In the genomic region with DNA sequence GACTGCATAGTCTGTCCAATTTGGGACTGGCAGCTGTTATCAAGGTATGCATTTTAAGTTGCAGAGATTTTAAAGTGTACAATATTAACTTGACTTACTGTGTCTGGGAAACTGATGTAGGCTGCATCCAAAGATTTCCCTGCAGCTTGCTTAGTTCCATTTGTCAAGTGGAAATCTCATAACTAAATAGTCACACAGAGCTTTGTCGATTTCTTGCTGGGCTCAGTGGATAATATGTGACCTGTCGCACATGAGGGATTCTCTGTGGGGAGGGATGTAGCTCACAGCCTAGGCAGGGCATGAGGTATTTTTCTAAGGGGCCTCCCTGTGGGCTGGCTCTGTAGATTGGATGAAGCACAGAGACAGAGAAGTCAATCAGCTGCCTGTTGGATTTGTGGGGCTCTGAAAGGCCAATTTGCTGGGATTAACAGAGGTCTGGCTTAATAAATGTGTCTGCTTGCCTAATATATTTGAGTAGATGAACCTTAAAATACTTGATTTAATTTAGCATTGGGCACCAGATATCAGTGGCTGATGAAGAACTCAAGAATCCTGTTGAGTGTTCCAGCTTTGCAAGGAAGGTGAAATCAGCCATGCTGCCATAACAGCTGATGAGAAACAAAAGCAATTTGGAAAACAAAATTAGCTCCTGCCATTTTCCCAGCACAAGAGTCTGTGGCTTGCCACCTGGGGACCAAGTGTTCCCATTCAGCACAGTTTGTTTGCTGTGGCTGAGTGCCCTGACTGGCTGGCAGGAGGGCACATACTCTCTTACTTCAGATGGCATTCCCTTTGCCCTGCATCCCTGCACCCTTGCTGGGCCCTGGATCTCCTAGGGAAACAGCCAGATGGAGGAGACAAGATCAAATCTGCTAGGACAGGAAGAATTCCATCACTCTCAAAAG, we compare ENCODE assay signal across 25 cellular contexts.
A peak's percentile ranks its signal among the peaks of the same experiment; 100 is the strongest.
DNase-seq lines count a peak whose midpoint lies in the region; FAIRE-seq and TF ChIP-seq lines count a peak whose summit lies in the region.
"Had no signal": no experiment of that assay in that cellular context is flagged by ENCODE, and none has a peak within 500 bp of the region (broad histone marks: within the 10 kb centered on the region; RNA-seq: fewer than 3 reads in every experiment).

No MANE protein-coding gene starts in this region.

- H3K27ac Mint-ChIP-seq in neural progenitor cell = no peak overlapping the region
- H3K27ac Mint-ChIP-seq: activated B cell treated with CpG ODN at 0.5 μM for 24 hours; activated naive CD8-positive, alpha-beta T cell; activated T-helper 17 cell treated with anti-CD3 and anti-CD28 coated beads, Interleukin-2, amount 50 U/mL, for 72 hours; CD14-positive monocyte; natural killer cell treated with Interleukin-12 subunit alpha and Interleukin-12 subunit beta and Interleukin-15 and Interleukin-18, amount 100 ng/mL, for 72 hours had no signal

- H3K27ac ChIP-seq in neural progenitor cell = no peak overlapping the region
- H3K27ac ChIP-seq: ovary, sigmoid colon had no signal

- no peak overlapping the region for H3K9ac ChIP-seq in neural progenitor cell

- FAIRE-seq in D721Med (lab: Jason Lieb, UNC) = no peak
- FAIRE-seq: astrocyte, endothelial cell of umbilical vein had no signal

- H3F3A ChIP-seq in neural progenitor cell (ENCODE audit: low read depth) = no peaks in the 10 kb centered on the region

- no peaks in the 10 kb centered on the region for H4K20me1 ChIP-seq in neural progenitor cell (ENCODE audit: low read depth)

- peak; percentile 62 for DNase-seq in DMS79 (lab: John Stamatoyannopoulos, UW)
- peak; percentile 33 for DNase-seq in NCI-H345 (lab: John Stamatoyannopoulos, UW)
- peak; percentile 26 for DNase-seq in globus pallidus (ENCODE audit: low spot score)
- peak; percentile 17 for DNase-seq in neural progenitor cell (ENCODE audit: low spot score)
- no peak for DNase-seq in GM19238 (ENCODE audit: insufficient read length, low spot score)
- no peak for DNase-seq in D721Med (ENCODE audit: insufficient read length, low spot score)
- DNase-seq in NCI-H187 (lab: John Stamatoyannopoulos, UW) = no peak
- DNase-seq: activated B cell treated with CpG ODN at 0.5 μM for 24 hours; activated CD4-positive, alpha-beta T cell treated with anti-CD3 and anti-CD28 coated beads, Interleukin-2, amount 50 U/mL, for 48 hours; activated CD8-positive, alpha-beta memory T cell treated with anti-CD3 and anti-CD28 coated beads, Interleukin-2, amount 50 U/mL, for 48 hours; cerebellar nuclear complex; glutamatergic neuron; NCI-H2107; NCI-H510A treated with DMSO at 0.1 percent for 48 hours; ovary; sigmoid colon; stimulated activated CD4-positive, alpha-beta T cell treated with anti-CD3 and anti-CD28 coated beads, Interleukin-15, amount 100 ng/mL, for 24 hours; stimulated activated naive CD8-positive, alpha-beta T cell treated with anti-CD3 and anti-CD28 coated beads, Interleukin-15, Interleukin-2, amounts not matched to agents 100 U/mL and 50 U/mL, for 24 hours; T-helper 9 cell had no signal

- H3K79me2 ChIP-seq in neural progenitor cell (ENCODE audit: low read depth) = no peaks in the 10 kb centered on the region

- H3K4me1 ChIP-seq in neural progenitor cell = peaks cover 5% of the 10 kb centered on the region
- H3K4me1 ChIP-seq: sigmoid colon had no signal

- H3K27me3 Mint-ChIP-seq in neural progenitor cell (ENCODE audit: insufficient read depth, low read depth) = no peaks in the 10 kb centered on the region
- H3K27me3 Mint-ChIP-seq: activated naive CD8-positive, alpha-beta T cell; activated T-helper 17 cell treated with anti-CD3 and anti-CD28 coated beads, Interleukin-2, amount 50 U/mL, for 72 hours; natural killer cell treated with Interleukin-12 subunit alpha and Interleukin-12 subunit beta and Interleukin-15 and Interleukin-18, amount 100 ng/mL, for 72 hours had no signal

- H3K4me1 Mint-ChIP-seq in neural progenitor cell = peaks cover 27% of the 10 kb centered on the region
- H3K4me1 Mint-ChIP-seq: activated B cell treated with CpG ODN at 0.5 μM for 24 hours; activated T-helper 17 cell treated with anti-CD3 and anti-CD28 coated beads, Interleukin-2, amount 50 U/mL, for 72 hours; CD14-positive monocyte had no signal

- no peaks in the 10 kb centered on the region for H3K9me3 ChIP-seq in neural progenitor cell (ENCODE audit: low read depth)
- H3K9me3 ChIP-seq: ovary had no signal

- TF ChIP-seq CTCF in neural progenitor cell (IDR thresholded peaks at IDR 0.05) = no peak
- no peak for TF ChIP-seq CTCF in D721Med (IDR thresholded peaks at IDR 0.05; ENCODE audit: insufficient read depth, missing control alignments)

- H3K27me3 ChIP-seq in neural progenitor cell = no peaks in the 10 kb centered on the region
- H3K27me3 ChIP-seq: ovary, sigmoid colon had no signal

- H3K9me3 Mint-ChIP-seq in neural progenitor cell = peaks cover 9% of the 10 kb centered on the region

- no peaks in the 10 kb centered on the region for H3K36me3 ChIP-seq in neural progenitor cell
- H3K36me3 ChIP-seq: ovary, sigmoid colon had no signal

- H3K4me2 ChIP-seq in neural progenitor cell = no peak overlapping the region

- no peak overlapping the region for H3K4me3 Mint-ChIP-seq in neural progenitor cell
- H3K4me3 Mint-ChIP-seq: activated B cell treated with CpG ODN at 0.5 μM for 24 hours; activated naive CD8-positive, alpha-beta T cell; activated T-helper 17 cell treated with anti-CD3 and anti-CD28 coated beads, Interleukin-2, amount 50 U/mL, for 72 hours; CD14-positive monocyte; natural killer cell treated with Interleukin-12 subunit alpha and Interleukin-12 subunit beta and Interleukin-15 and Interleukin-18, amount 100 ng/mL, for 72 hours had no signal

- H3K4me3 ChIP-seq in neural progenitor cell = no peak overlapping the region
- H3K4me3 ChIP-seq: ovary, sigmoid colon had no signal

- no peaks in the 10 kb centered on the region for H3K36me3 Mint-ChIP-seq in neural progenitor cell
- H3K36me3 Mint-ChIP-seq: activated naive CD8-positive, alpha-beta T cell; CD14-positive monocyte; natural killer cell treated with Interleukin-12 subunit alpha and Interleukin-12 subunit beta and Interleukin-15 and Interleukin-18, amount 100 ng/mL, for 72 hours had no signal

- peak overlapping the region; percentile 29 for H2AFZ ChIP-seq in neural progenitor cell (replicated peaks)

Comparison
In these comparisons a context has a peak if more than half of its experiments do, and no peak if none do; other contexts are left out.
1. DNase-seq: peak in DMS79 (single experiment), NCI-H345 (single experiment), globus pallidus (single experiment) and neural progenitor cell (single experiment); none in GM19238 (single experiment), D721Med (single experiment) and NCI-H187 (0 of 2).